16 cellular contexts compared by ENCODE assay signal in genomic region chr2:155733091-155733870, GRCh38.
DNase-seq lines count a peak whose midpoint lies in the region; ATAC-seq and TF ChIP-seq lines count a peak whose summit lies in the region.
"Had no signal": no experiment of that assay in that cellular context is flagged by ENCODE, and none has a peak within 500 bp of the region (broad histone marks: within the 10 kb centered on the region; RNA-seq: fewer than 3 reads in every experiment).

No MANE protein-coding gene starts in this region.

- H3K4me1 Mint-ChIP-seq in glutamatergic neuron (ENCODE audit: low read depth, unreplicated experiment): peaks cover 53% of the 10 kb centered on the region
- no peaks in the 10 kb centered on the region for H3K4me1 Mint-ChIP-seq in activated CD4-positive, alpha-beta T cell treated with anti-CD3 and anti-CD28 coated beads for 36 hours
- H3K4me1 Mint-ChIP-seq: activated CD8-positive, alpha-beta memory T cell treated with anti-CD3 and anti-CD28 coated beads, Interleukin-2, amount 10 ng/mL, durations not matched to agents 7 days and 5 days; CD14-positive monocyte; immature natural killer cell had no signal

- ATAC-seq in GM19351 (IDR thresholded peaks at IDR 0.05; ENCODE audit: unreplicated experiment): no peak
- no peak for ATAC-seq in activated CD4-positive, alpha-beta T cell treated with anti-CD3 and anti-CD28 coated beads for 36 hours
- ATAC-seq: activated CD8-positive, alpha-beta memory T cell treated with anti-CD3 and anti-CD28 coated beads, Interleukin-2, amount 10 ng/mL, durations not matched to agents 7 days and 5 days; mucosa of descending colon; WTC11 had no signal

- TF ChIP-seq CTCF in glutamatergic neuron (IDR thresholded peaks at IDR 0.05; ENCODE audit: partially characterized antibody, unreplicated experiment): no peak

- peaks cover 9% of the 10 kb centered on the region for H3K27me3 Mint-ChIP-seq in glutamatergic neuron (ENCODE audit: unreplicated experiment)
- H3K27me3 Mint-ChIP-seq in activated CD4-positive, alpha-beta T cell treated with anti-CD3 and anti-CD28 coated beads for 36 hours: no peaks in the 10 kb centered on the region
- H3K27me3 Mint-ChIP-seq: activated CD8-positive, alpha-beta memory T cell treated with anti-CD3 and anti-CD28 coated beads, Interleukin-2, amount 10 ng/mL, durations not matched to agents 7 days and 5 days had no signal

- peaks cover 13% of the 10 kb centered on the region for H3K9me3 Mint-ChIP-seq in glutamatergic neuron (ENCODE audit: unreplicated experiment)
- no peaks in the 10 kb centered on the region for H3K9me3 Mint-ChIP-seq in activated CD4-positive, alpha-beta T cell treated with anti-CD3 and anti-CD28 coated beads for 36 hours (ENCODE audit: low read depth)
- H3K9me3 Mint-ChIP-seq: activated naive CD4-positive, alpha-beta T cell treated with anti-CD3 and anti-CD28 coated beads for 36 hours; WTC11 had no signal

- H3K27ac Mint-ChIP-seq in glutamatergic neuron (ENCODE audit: unreplicated experiment): peak overlapping the region; percentile 99
- H3K27ac Mint-ChIP-seq in activated CD4-positive, alpha-beta T cell treated with anti-CD3 and anti-CD28 coated beads for 36 hours: no peak overlapping the region
- H3K27ac Mint-ChIP-seq: activated CD8-positive, alpha-beta memory T cell treated with anti-CD3 and anti-CD28 coated beads, Interleukin-2, amount 10 ng/mL, durations not matched to agents 7 days and 5 days; activated naive CD4-positive, alpha-beta T cell treated with anti-CD3 and anti-CD28 coated beads for 36 hours; CD14-positive monocyte; immature natural killer cell; WTC11 had no signal

- intact Hi-C loops in activated CD4-positive, alpha-beta T cell treated with anti-CD3 and anti-CD28 coated beads for 36 hours (cut with DNase I, micrococcal nuclease): no loop called here

- H3K36me3 Mint-ChIP-seq in glutamatergic neuron (ENCODE audit: unreplicated experiment): no peaks in the 10 kb centered on the region
- no peaks in the 10 kb centered on the region for H3K36me3 Mint-ChIP-seq in activated CD4-positive, alpha-beta T cell treated with anti-CD3 and anti-CD28 coated beads for 36 hours (ENCODE audit: low read depth)
- H3K36me3 Mint-ChIP-seq: activated CD8-positive, alpha-beta memory T cell treated with anti-CD3 and anti-CD28 coated beads, Interleukin-2, amount 10 ng/mL, durations not matched to agents 7 days and 5 days; CD14-positive monocyte; immature natural killer cell; WTC11 had no signal

- peak; percentile 81 for DNase-seq in NCI-H1694 treated with DMSO at 0.1 percent for 48 hours (lab: John Stamatoyannopoulos, UW)
- peak; percentile 12 for DNase-seq in NCI-H69 (lab: John Stamatoyannopoulos, UW)
- peak; percentile 82 for DNase-seq in glutamatergic neuron
- peak; percentile 85 for DNase-seq in retina
- no peak for DNase-seq in activated CD4-positive, alpha-beta T cell treated with anti-CD3 and anti-CD28 coated beads for 36 hours
- no peak for DNase-seq in AG08396 (ENCODE audit: low spot score)
- DNase-seq: activated CD8-positive, alpha-beta memory T cell treated with anti-CD3 and anti-CD28 coated beads, Interleukin-2, amount 10 ng/mL, durations not matched to agents 7 days and 5 days; activated naive CD4-positive, alpha-beta T cell treated with anti-CD3 and anti-CD28 coated beads for 36 hours; EL; immature natural killer cell; mucosa of descending colon; NCI-H1930; OCI-M1 had no signal

- CTCF ChIA-PET in activated CD4-positive, alpha-beta T cell treated with anti-CD3 and anti-CD28 coated beads for 36 hours (lab: Charles Lee): interaction anchor here (1.2 kb wide), 1 partner anchor 10 kb away, joined by 3 read pairs; no protein-coding TSS in a partner anchor

- POLR2A ChIA-PET in activated CD4-positive, alpha-beta T cell treated with anti-CD3 and anti-CD28 coated beads for 36 hours (lab: Charles Lee): no interaction called here

- peak overlapping the region; percentile 82 for H3K4me3 Mint-ChIP-seq in glutamatergic neuron (ENCODE audit: unreplicated experiment)
- no peak overlapping the region for H3K4me3 Mint-ChIP-seq in activated CD4-positive, alpha-beta T cell treated with anti-CD3 and anti-CD28 coated beads for 36 hours
- H3K4me3 Mint-ChIP-seq: activated CD8-positive, alpha-beta memory T cell treated with anti-CD3 and anti-CD28 coated beads, Interleukin-2, amount 10 ng/mL, durations not matched to agents 7 days and 5 days; activated naive CD4-positive, alpha-beta T cell treated with anti-CD3 and anti-CD28 coated beads for 36 hours; CD14-positive monocyte; immature natural killer cell; WTC11 had no signal

Comparison
In these comparisons a context has a peak if more than half of its experiments do, and no peak if none do; other contexts are left out.
1. DNase-seq: peak in NCI-H1694 treated with DMSO at 0.1 percent for 48 hours (single experiment), NCI-H69 (single experiment), glutamatergic neuron (single experiment) and retina (single experiment); none in activated CD4-positive, alpha-beta T cell treated with anti-CD3 and anti-CD28 coated beads for 36 hours (single experiment) and AG08396 (single experiment).